9 cellular contexts compared by ENCODE assay signal in genomic region chr4:37889849-37890500, GRCh38. TPM values are rescaled to one million over a fixed set of nuclear protein-coding genes. Genes with fewer than 3 reads are reported as not detected.
DNase-seq lines count a peak whose midpoint lies in the region; ATAC-seq, FAIRE-seq and TF ChIP-seq lines count a peak whose summit lies in the region.
"Had no signal": no experiment of that assay in that cellular context is flagged by ENCODE, and none has a peak within 500 bp of the region (broad histone marks: within the 10 kb centered on the region; RNA-seq: fewer than 3 reads in every experiment).

No MANE protein-coding gene starts in this region.

- DNase-seq in activated CD8-positive, alpha-beta memory T cell treated with anti-CD3 and anti-CD28 coated beads, Interleukin-2, amount 10 ng/mL, durations not matched to agents 7 days and 5 days = no peak
- no peak for DNase-seq in activated CD8-positive, alpha-beta memory T cell treated with anti-CD3 and anti-CD28 coated beads, Interleukin-2, amount 50 U/mL, for 4 hours
- DNase-seq in bronchial epithelial cell (ENCODE audit: low read depth) (no peak), left lobe of liver (ENCODE audit: low spot score) (no peak), AML-193 (lab: John Stamatoyannopoulos, UW) (no peak)

- H3K4me3 Mint-ChIP-seq in activated CD8-positive, alpha-beta memory T cell treated with anti-CD3 and anti-CD28 coated beads, Interleukin-2, amount 10 ng/mL, durations not matched to agents 7 days and 5 days = peak overlapping the region; percentile 24

- peak overlapping the region in 2 of 5 donors; percentile 4 to 53 for H3K9ac ChIP-seq in subcutaneous abdominal adipose tissue (ENCODE audit: low read length in 5 of 5)

- H3K4me3 ChIP-seq in bronchial epithelial cell (ENCODE audit: low read depth, low read length) (peak overlapping the region; percentile 46), subcutaneous abdominal adipose tissue (ENCODE audit: low read depth in 1 of 5, low read length in 5 of 5) (peak overlapping the region; percentile 8 to 80 (median 75))

- H3K27ac Mint-ChIP-seq in activated CD8-positive, alpha-beta memory T cell treated with anti-CD3 and anti-CD28 coated beads, Interleukin-2, amount 10 ng/mL, durations not matched to agents 7 days and 5 days = no peak overlapping the region

- ATAC-seq in activated CD8-positive, alpha-beta memory T cell treated with anti-CD3 and anti-CD28 coated beads, Interleukin-2, amount 10 ng/mL, durations not matched to agents 7 days and 5 days = no peak
- ATAC-seq in left lobe of liver (peak; percentile 1), HG03469 (IDR thresholded peaks at IDR 0.05; ENCODE audit: unreplicated experiment) (no peak), HG03378 (IDR thresholded peaks at IDR 0.05; ENCODE audit: unreplicated experiment) (no peak)

- no peaks in the 10 kb centered on the region for H3K9me3 ChIP-seq in subcutaneous abdominal adipose tissue (ENCODE audit: control insufficient read depth in 5 of 5, low read length in 5 of 5)

- H3K4me1 Mint-ChIP-seq in activated CD8-positive, alpha-beta memory T cell treated with anti-CD3 and anti-CD28 coated beads, Interleukin-2, amount 10 ng/mL, durations not matched to agents 7 days and 5 days = peaks cover 33% of the 10 kb centered on the region

- peaks cover 10% of the 10 kb centered on the region for H3K36me3 Mint-ChIP-seq in activated CD8-positive, alpha-beta memory T cell treated with anti-CD3 and anti-CD28 coated beads, Interleukin-2, amount 10 ng/mL, durations not matched to agents 7 days and 5 days

- H3K27me3 Mint-ChIP-seq in activated CD8-positive, alpha-beta memory T cell treated with anti-CD3 and anti-CD28 coated beads, Interleukin-2, amount 10 ng/mL, durations not matched to agents 7 days and 5 days = peaks cover 6% of the 10 kb centered on the region

- H3K36me3 ChIP-seq in bronchial epithelial cell (ENCODE audit: control insufficient read depth, insufficient read depth, low read length) (no peaks in the 10 kb centered on the region), subcutaneous abdominal adipose tissue (ENCODE audit: control insufficient read depth in 5 of 5, insufficient read depth in 5 of 5, low read length in 5 of 5) (no peaks in the 10 kb centered on the region)

- peaks cover 22% of the 10 kb centered on the region for H3K27me3 ChIP-seq in bronchial epithelial cell (ENCODE audit: control insufficient read depth, insufficient read depth, low read length)
- peaks cover 8 to 18% (median 10%) of the 10 kb centered on the region in 5 donors for H3K27me3 ChIP-seq in subcutaneous abdominal adipose tissue (ENCODE audit: control insufficient read depth in 5 of 5, insufficient read depth in 4 of 5, low read length in 5 of 5)

- CTCF ChIA-PET in activated CD8-positive, alpha-beta memory T cell treated with anti-CD3 and anti-CD28 coated beads, Interleukin-2, amount 10 ng/mL, durations not matched to agents 7 days and 5 days (lab: Charles Lee) = interaction anchor here (1.6 to 2.3 kb wide), 2 partner anchors 14 to 88 kb away, joined by 3 to 11 read pairs; no protein-coding TSS in a partner anchor

- peaks cover 0 to 31% (median 19%) of the 10 kb centered on the region in 5 donors for H3K4me1 ChIP-seq in subcutaneous abdominal adipose tissue (ENCODE audit: control insufficient read depth in 5 of 5, insufficient read depth in 5 of 5, low read length in 5 of 5)

- no peak for TF ChIP-seq CTCF in bronchial epithelial cell (IDR thresholded peaks at IDR 0.05; ENCODE audit: insufficient read depth, low read length, severe bottlenecking)

- no peak overlapping the region for H3K27ac ChIP-seq in subcutaneous abdominal adipose tissue (ENCODE audit: low read depth, low read length)

- no peaks in the 10 kb centered on the region for H3K9me3 Mint-ChIP-seq in activated CD8-positive, alpha-beta memory T cell treated with anti-CD3 and anti-CD28 coated beads, Interleukin-2, amount 10 ng/mL, durations not matched to agents 7 days and 5 days (ENCODE audit: low read depth)

- no peak for FAIRE-seq in bronchial epithelial cell (lab: Jason Lieb, UNC)
- FAIRE-seq: G401.6 had no signal

RNA-seq across cellular contexts. Expression of gene TBC1D1, which starts 0.9 kb away (rescaled TPM):
- total RNA-seq in activated CD8-positive, alpha-beta memory T cell treated with anti-CD3 and anti-CD28 coated beads, Interleukin-2, amount 10 ng/mL, durations not matched to agents 7 days and 5 days = 10 to 100 TPM; 62.9 to 72.2 TPM
- total RNA-seq in bronchial epithelial cell (30.3 and 47.1 TPM in 2 replicates), left lobe of liver (28.0 TPM)
